Comparison of ENCODE assay signal across 8 cellular contexts in genomic region chr3:100708644-100708988, GRCh38. TPM values are rescaled to one million over a fixed set of nuclear protein-coding genes. Genes with fewer than 3 reads are reported as not detected.
DNase-seq lines count a peak whose midpoint lies in the region; ATAC-seq and TF ChIP-seq lines count a peak whose summit lies in the region.

No MANE protein-coding gene starts in this region.

- peak overlapping the region; percentile 83 for H3K4me2 ChIP-seq in smooth muscle cell

- peak overlapping the region; percentile 88 for H3K4me3 ChIP-seq in HEK293 (ENCODE audit: low read depth, low read length)
- peak overlapping the region; percentile 53 for H3K4me3 ChIP-seq in smooth muscle cell

- WGBS in smooth muscle cell (ENCODE audit: low lambda C conversion rate), result 90% methylated on average over 3 of the region's 3 CpGs

- intact Hi-C loops in activated CD4-positive, alpha-beta memory T cell treated with anti-CD3 and anti-CD28 coated beads for 36 hours (cut with micrococcal nuclease), result loop anchor here (2.0 to 10.0 kb wide), 6 partner anchors 244 to 969 kb away; partner anchors contain the start of genes NIT2, TBC1D23 and ZBTB11

- POLR2A ChIA-PET in HEK293 (lab: Yijun Ruan, JAX), result interaction anchor here (0.6 to 1.3 kb wide), 3 partner anchors 15 to 216 kb away, joined by 4 to 9 read pairs (median 5); partner anchors contain the start of gene TMEM45A
- POLR2A ChIA-PET in activated CD4-positive, alpha-beta memory T cell treated with anti-CD3 and anti-CD28 coated beads for 36 hours (lab: Charles Lee), result interaction anchor here (0.7 to 2.8 kb wide), 2 partner anchors 271 to 308 kb away, joined by 3 to 17 read pairs; partner anchors contain the start of genes LNP1 and TOMM70

- peak overlapping the region; percentile 80 for H2AFZ ChIP-seq in smooth muscle cell (ENCODE audit: low read depth)

- H3K36me3 Mint-ChIP-seq in activated CD4-positive, alpha-beta memory T cell treated with anti-CD3 and anti-CD28 coated beads for 36 hours, result peaks cover 22% of the 10 kb centered on the region
- H3K36me3 Mint-ChIP-seq in glutamatergic neuron (ENCODE audit: unreplicated experiment), result peaks cover 4% of the 10 kb centered on the region

- H3K9ac ChIP-seq in smooth muscle cell (ENCODE audit: low read depth), result peak overlapping the region; percentile 67

- H3K9me3 Mint-ChIP-seq in activated CD4-positive, alpha-beta memory T cell treated with anti-CD3 and anti-CD28 coated beads for 36 hours, result peaks cover 2% of the 10 kb centered on the region
- peaks cover 4% of the 10 kb centered on the region for H3K9me3 Mint-ChIP-seq in glutamatergic neuron (ENCODE audit: unreplicated experiment)

- H4K20me1 ChIP-seq in smooth muscle cell (ENCODE audit: low read depth), result peaks cover 36% of the 10 kb centered on the region

- no peak for ATAC-seq in GM18511 (IDR thresholded peaks at IDR 0.05; ENCODE audit: unreplicated experiment)

- H3K36me3 ChIP-seq in HEK293 (ENCODE audit: control insufficient read depth in 2 of 2, insufficient read depth in 1 of 2, low read length in 2 of 2) (peaks cover 5 to 15% of the 10 kb centered on the region in 2 experiments; a peak in 2 of 3 replicates), smooth muscle cell (ENCODE audit: low read depth) (peaks cover 3% of the 10 kb centered on the region)

- TF ChIP-seq CTCF in HEK293 (tag by site-specific recombination; IDR thresholded peaks at IDR 0.05) (no peak), glutamatergic neuron (IDR thresholded peaks at IDR 0.05; ENCODE audit: partially characterized antibody, unreplicated experiment) (no peak), smooth muscle cell (IDR thresholded peaks at IDR 0.05; ENCODE audit: borderline replicate concordance, insufficient read depth, poor library complexity, severe bottlenecking) (no peak)

- H3K27me3 ChIP-seq in smooth muscle cell (ENCODE audit: low read depth), result peaks cover 18% of the 10 kb centered on the region

- peak overlapping the region; percentile 95 for H3K27ac Mint-ChIP-seq in activated CD4-positive, alpha-beta memory T cell treated with anti-CD3 and anti-CD28 coated beads for 36 hours
- peak overlapping the region; percentile 76 for H3K27ac Mint-ChIP-seq in glutamatergic neuron (ENCODE audit: unreplicated experiment)

- no peak overlapping the region for H3K27ac ChIP-seq in HEK293 (ENCODE audit: extremely low read depth, low read depth, low read length)
- H3K27ac ChIP-seq in smooth muscle cell (ENCODE audit: low read depth), result peak overlapping the region; percentile 91

- no peak for DNase-seq in activated CD4-positive, alpha-beta memory T cell treated with anti-CD3 and anti-CD28 coated beads for 36 hours
- DNase-seq in glutamatergic neuron, result no peak
- no peak for DNase-seq in smooth muscle cell (lab: John Stamatoyannopoulos, UW; ENCODE audit: unreplicated experiment)
- DNase-seq in DMS153 treated with DMSO at 0.1 percent for 48 hours (lab: John Stamatoyannopoulos, UW; ENCODE audit: unreplicated experiment), result no peak
- no peak for DNase-seq in NCI-H748 treated with DMSO at 0.1 percent for 48 hours (lab: John Stamatoyannopoulos, UW)
- DNase-seq in AG20443 (ENCODE audit: low spot score), result no peak

- peaks cover 38% of the 10 kb centered on the region for H3K79me2 ChIP-seq in smooth muscle cell (ENCODE audit: low read depth)

- H3K4me1 ChIP-seq in HEK293 (ENCODE audit: control insufficient read depth, insufficient read depth, low read length), result no peaks in the 10 kb centered on the region; the same call in 1 of the 2 replicates
- peaks cover 24% of the 10 kb centered on the region for H3K4me1 ChIP-seq in smooth muscle cell (ENCODE audit: low read depth)

- H3F3A ChIP-seq in smooth muscle cell (ENCODE audit: low read depth), result peaks cover 11% of the 10 kb centered on the region

- CTCF ChIA-PET in HEK293 (lab: Yijun Ruan, JAX), result interaction anchor here (0.9 kb wide), 1 partner anchor 10 kb away, joined by 3 read pairs; no protein-coding TSS in a partner anchor
- CTCF ChIA-PET in activated CD4-positive, alpha-beta memory T cell treated with anti-CD3 and anti-CD28 coated beads for 36 hours (lab: Charles Lee), result interaction anchor here (1.0 kb wide), 1 partner anchor 58 kb away, joined by 3 read pairs; no protein-coding TSS in a partner anchor

- H3K9me3 ChIP-seq in HEK293 (ENCODE audit: control insufficient read depth, insufficient read depth, low read depth, low read length) (no peaks in the 10 kb centered on the region), smooth muscle cell (replicated peaks; ENCODE audit: low read depth) (no peaks in the 10 kb centered on the region)

- peaks cover 36% of the 10 kb centered on the region for H3K4me1 Mint-ChIP-seq in activated CD4-positive, alpha-beta memory T cell treated with anti-CD3 and anti-CD28 coated beads for 36 hours (ENCODE audit: low read depth)
- H3K4me1 Mint-ChIP-seq in glutamatergic neuron (ENCODE audit: low read depth, unreplicated experiment), result peaks cover 7% of the 10 kb centered on the region

- H3K27me3 Mint-ChIP-seq in activated CD4-positive, alpha-beta memory T cell treated with anti-CD3 and anti-CD28 coated beads for 36 hours, result peaks cover 9% of the 10 kb centered on the region
- H3K27me3 Mint-ChIP-seq in glutamatergic neuron (ENCODE audit: unreplicated experiment), result no peaks in the 10 kb centered on the region

- H3K4me3 Mint-ChIP-seq in activated CD4-positive, alpha-beta memory T cell treated with anti-CD3 and anti-CD28 coated beads for 36 hours, result peak overlapping the region; percentile 81
- peak overlapping the region; percentile 80 for H3K4me3 Mint-ChIP-seq in glutamatergic neuron (ENCODE audit: unreplicated experiment)

TF ChIP-seq in HEK293, 187 proteins besides CTCF, POLR2A, EP300 and RAD21:
- TF ChIP-seq GLIS2 (tag by site-specific recombination; IDR thresholded peaks at IDR 0.05) (no peak), ZNF391 (tag by site-specific recombination; IDR thresholded peaks at IDR 0.05; ENCODE audit: borderline replicate concordance, low read depth) (no peak), ZNF776 (tag by site-specific recombination; IDR thresholded peaks at IDR 0.05; ENCODE audit: borderline replicate concordance) (no peak), ZNF404 (tag by site-specific recombination; IDR thresholded peaks at IDR 0.05) (no peak), BCL11B (tag by site-specific recombination; IDR thresholded peaks at IDR 0.05; ENCODE audit: low read depth) (no peak), ZNF513 (tag by site-specific recombination; IDR thresholded peaks at IDR 0.05) (no peak), ZNF645 (tag by site-specific recombination; IDR thresholded peaks at IDR 0.05) (no peak), KLF16 (tag by site-specific recombination; IDR thresholded peaks at IDR 0.05) (no peak), ZNF785 (tag by site-specific recombination; IDR thresholded peaks at IDR 0.05) (no peak), SALL2 (tag by site-specific recombination; IDR thresholded peaks at IDR 0.05; ENCODE audit: borderline replicate concordance) (no peak), ZNF121 (tag by site-specific recombination; IDR thresholded peaks at IDR 0.05) (no peak), KLF9 (tag by site-specific recombination; IDR thresholded peaks at IDR 0.05; ENCODE audit: low read depth) (no peak), INSM2 (tag by site-specific recombination; IDR thresholded peaks at IDR 0.05) (no peak), KLF10 (tag by site-specific recombination; IDR thresholded peaks at IDR 0.05) (no peak), ZNF530 (tag by site-specific recombination; IDR thresholded peaks at IDR 0.05; ENCODE audit: low read depth) (no peak)

RNA-seq across cellular contexts. Expression of gene TFG, which starts 0.7 kb away (rescaled TPM):
- 10 to 100 TPM; 55.5 to 60.3 TPM for total RNA-seq in activated CD4-positive, alpha-beta memory T cell treated with anti-CD3 and anti-CD28 coated beads for 36 hours
- total RNA-seq in glutamatergic neuron (ENCODE audit: unreplicated experiment) (75.0 TPM), smooth muscle cell (205 and 225 TPM in 2 replicates)
- 246 and 257 TPM in 2 replicates for polyA plus RNA-seq in smooth muscle cell
